In the genomic region with DNA sequence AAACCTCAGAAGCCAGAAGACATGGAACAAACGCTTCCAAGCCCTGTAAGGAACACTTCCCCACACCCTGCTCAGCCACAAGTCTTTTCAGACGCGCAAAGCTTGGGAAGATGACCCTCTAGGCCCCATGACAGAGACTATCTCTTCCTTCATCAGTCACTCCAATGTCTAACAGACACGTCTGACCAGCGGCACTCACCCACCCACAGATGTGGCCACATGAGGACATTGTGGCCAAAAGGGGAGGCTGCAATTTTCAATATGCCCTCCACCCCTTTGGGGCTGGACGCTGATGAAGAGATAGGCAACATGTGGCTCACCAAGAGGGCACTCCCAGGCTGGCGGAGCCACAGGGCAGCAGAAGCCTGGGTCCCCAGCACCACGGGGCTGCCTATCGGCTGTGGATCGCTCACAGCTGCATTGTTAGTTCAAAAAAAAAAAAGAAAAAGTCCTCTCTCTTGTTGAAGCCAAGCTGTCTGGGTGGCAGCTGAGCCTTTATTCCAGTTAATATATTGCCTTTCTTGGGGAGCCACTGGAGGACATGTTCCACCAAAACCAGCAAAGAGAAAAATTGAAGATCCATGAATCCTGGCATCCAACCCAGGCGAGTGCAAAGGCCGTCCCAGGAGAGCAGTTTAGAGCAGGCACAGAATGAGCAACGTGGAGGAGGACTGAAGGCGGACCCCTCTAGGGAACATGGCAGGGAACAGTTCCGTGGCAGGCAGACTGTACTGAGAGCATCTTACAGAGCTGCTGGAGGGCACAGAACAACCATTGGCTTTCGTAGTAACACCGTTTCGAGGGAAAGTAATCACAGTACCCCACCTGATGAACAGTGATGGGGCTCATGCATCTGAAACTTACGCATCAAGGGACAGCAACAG, we compare ENCODE assay signal across 20 cellular contexts.
"Had no signal": no experiment of that assay in that cellular context is flagged by ENCODE, and none has a peak within 500 bp of the region (broad histone marks: within the 10 kb centered on the region; RNA-seq: fewer than 3 reads in every experiment).

No MANE protein-coding gene starts in this region.

- H3K9me3 ChIP-seq: heart right ventricle, transverse colon, uterus had no signal

- H3K4me1 ChIP-seq: neural progenitor cell, transverse colon, uterus had no signal

- DNase-seq: activated B cell treated with CpG ODN at 0.5 μM for 24 hours; activated CD4-positive, alpha-beta T cell treated with anti-CD3 and anti-CD28 coated beads for 4 hours; activated CD4-positive, alpha-beta T cell treated with anti-CD3 and anti-CD28 coated beads, Interleukin-2, amount 50 U/mL, for 48 hours; activated gamma-delta T cell; activated naive CD4-positive, alpha-beta T cell treated with anti-CD3 and anti-CD28 coated beads, Interleukin-2, amount 50 U/mL, for 16 hours; activated naive CD8-positive, alpha-beta T cell treated with anti-CD3 and anti-CD28 coated beads, Interleukin-2, amount 50 U/mL, for 24 hours; cerebellar nuclear complex; cortex of kidney; endodermal cell; heart right ventricle; left colon; mesenchymal stem cell; naive thymus-derived CD8-positive, alpha-beta T cell; stimulated activated CD4-positive, alpha-beta T cell treated with anti-CD3 and anti-CD28 coated beads, Interleukin-2, amount 100 ng/mL, for 48 hours; stimulated activated CD8-positive, alpha-beta memory T cell treated with anti-CD3 and anti-CD28 coated beads, Interleukin-4, amount 100 ng/mL, for 48 hours; stimulated activated naive B cell treated with anti-CD40 and anti-IgM and Interleukin-4, amounts not matched to agents 10 μg/mL and 1 μg/mL and 100 μg/mL, for 72 hours; transverse colon; uterus had no signal

- H3K9ac ChIP-seq: neural progenitor cell had no signal

- H3K27me3 ChIP-seq: heart right ventricle, neural progenitor cell, transverse colon, uterus had no signal

- H3K27ac ChIP-seq: heart right ventricle, neural progenitor cell, transverse colon, uterus had no signal

- H3K4me2 ChIP-seq: neural progenitor cell had no signal

- ATAC-seq: activated naive CD8-positive, alpha-beta T cell treated with anti-CD3 and anti-CD28 coated beads, Interleukin-2, amount 50 U/mL, for 24 hours; left colon; naive thymus-derived CD8-positive, alpha-beta T cell; sciatic nerve; stimulated activated naive B cell treated with anti-CD40 and anti-IgM and Interleukin-4, amounts not matched to agents 10 μg/mL and 1 μg/mL and 100 μg/mL, for 72 hours had no signal

- H2AFZ ChIP-seq: neural progenitor cell had no signal

- H3K4me3 ChIP-seq: heart right ventricle, neural progenitor cell, transverse colon, uterus had no signal

- H3K36me3 ChIP-seq: neural progenitor cell, uterus had no signal
